Comparison of ENCODE assay signal across 2 cellular contexts in the genomic region with DNA sequence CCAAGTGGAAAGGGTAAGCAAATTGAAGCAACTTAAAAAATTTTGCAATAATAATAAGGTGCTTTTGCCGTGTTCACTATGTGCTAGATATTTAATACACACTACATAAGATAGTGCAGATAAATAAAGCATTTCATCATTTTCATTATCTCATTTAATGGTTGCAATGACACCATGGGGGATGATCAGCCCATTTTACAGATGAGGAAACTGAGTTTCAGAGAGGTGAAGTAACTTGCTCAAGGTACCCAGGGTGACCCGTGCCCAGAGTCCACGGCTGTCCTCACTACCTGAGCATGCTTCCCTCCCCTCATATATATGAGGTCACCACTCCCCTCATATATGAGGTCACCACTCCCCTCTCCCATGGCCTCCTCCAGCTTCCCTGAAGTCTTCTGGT.
TF ChIP-seq lines count a peak whose summit lies in the region.

No MANE protein-coding gene starts in this region.

TF ChIP-seq in K562, 482 proteins besides CTCF, POLR2A, EP300 and RAD21 (continues in another document):
- TF ChIP-seq LEF1 (IDR thresholded peaks at IDR 0.05) (no peak), CBX1 (IDR thresholded peaks at IDR 0.05; ENCODE audit: low read depth) (peak; percentile 63; the same call in 1 of the 2 replicates), CHD4 (IDR thresholded peaks at IDR 0.05; ENCODE audit: insufficient read depth, insufficient replicate concordance, low read depth, low read length, poor library complexity, severe bottlenecking) (peak; percentile 51), TARDBP (IDR thresholded peaks at IDR 0.05) (no peak), RCOR1 (IDR thresholded peaks at IDR 0.05; ENCODE audit: borderline replicate concordance in 1 of 2, low read depth in 2 of 2, low read length in 2 of 2) (peak in 1 of 2 experiments; percentile 51; a peak in 1 of 4 replicates), KDM1A (IDR thresholded peaks at IDR 0.05) (peak in 1 of 2 experiments; percentile 62; a peak in 2 of 4 replicates), ZNF263 (CRISPR knock-in tag; IDR thresholded peaks at IDR 0.05; ENCODE audit: borderline replicate concordance) (no peak), BCOR (IDR thresholded peaks at IDR 0.05) (peak; percentile 89), CEBPG (CRISPR knock-in tag; IDR thresholded peaks at IDR 0.05) (no peak), CEBPG (tag; conservative IDR thresholded peaks at IDR 0.05 in 1 of 2, IDR thresholded peaks at IDR 0.05 in 1 of 2) (0 out of 4 replicates have a peak, but pooled peaks of 1 of the 2 experiments have one; percentile 27), FOSL1 (tag; conservative IDR thresholded peaks at IDR 0.05) (no peak), LCOR (CRISPR knock-in tag; IDR thresholded peaks at IDR 0.05) (no peak), ZFX (CRISPR knock-in tag; IDR thresholded peaks at IDR 0.05) (no peak), MTA1 (IDR thresholded peaks at IDR 0.05; ENCODE audit: borderline replicate concordance) (no peak), MCM5 (IDR thresholded peaks at IDR 0.05; ENCODE audit: low read depth) (no peak), MCM2 (IDR thresholded peaks at IDR 0.05; ENCODE audit: low read depth) (no peak), SMARCA5 (IDR thresholded peaks at IDR 0.05) (0 out of 2 replicates have a peak, but pooled peaks have one; percentile 50), TRIM28 (IDR thresholded peaks at IDR 0.05) (no peak), ZSCAN29 (IDR thresholded peaks at IDR 0.05) (no peak), ADNP (tag; IDR thresholded peaks at IDR 0.05) (peak; percentile 90), MTA2 (IDR thresholded peaks at IDR 0.05; ENCODE audit: low read depth) (no peak), ELF2 (CRISPR knock-in tag; IDR thresholded peaks at IDR 0.05) (no peak), ZNF311 (CRISPR knock-in tag; IDR thresholded peaks at IDR 0.05) (no peak), RBM17 (IDR thresholded peaks at IDR 0.05; ENCODE audit: borderline replicate concordance, low read depth, low read length) (no peak), RBM22 (IDR thresholded peaks at IDR 0.05; ENCODE audit: low read depth, low read length, poor library complexity, severe bottlenecking) (no peak), RBM25 (IDR thresholded peaks at IDR 0.05; ENCODE audit: low read depth, low read length, severe bottlenecking) (peak; percentile 97), SMAD4 (CRISPR knock-in tag; conservative IDR thresholded peaks at IDR 0.05) (no peak), SMAD3 (CRISPR knock-in tag; conservative IDR thresholded peaks at IDR 0.05) (no peak), NFYB (IDR thresholded peaks at IDR 0.05; ENCODE audit: extremely low read depth, insufficient read length) (no peak), FOXP1 (CRISPR knock-in tag; IDR thresholded peaks at IDR 0.05) (no peak), CREB1 (IDR thresholded peaks at IDR 0.05) (no peak), CREB1 (CRISPR knock-in tag; IDR thresholded peaks at IDR 0.05) (no peak)
- TF ChIP-seq, protein P1, sequence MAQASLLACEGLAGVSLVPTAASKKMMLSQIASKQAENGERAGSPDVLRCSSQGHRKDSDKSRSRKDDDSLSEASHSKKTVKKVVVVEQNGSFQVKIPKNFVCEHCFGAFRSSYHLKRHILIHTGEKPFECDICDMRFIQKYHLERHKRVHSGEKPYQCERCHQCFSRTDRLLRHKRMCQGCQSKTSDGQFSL (CRISPR knock-in tag; IDR thresholded peaks at IDR 0.05): peak; percentile 65; the same call in 1 of the 2 replicates
- TF ChIP-seq, protein P1 (tag; IDR thresholded peaks at IDR 0.05): no peak
- TF ChIP-seq, protein P2, sequence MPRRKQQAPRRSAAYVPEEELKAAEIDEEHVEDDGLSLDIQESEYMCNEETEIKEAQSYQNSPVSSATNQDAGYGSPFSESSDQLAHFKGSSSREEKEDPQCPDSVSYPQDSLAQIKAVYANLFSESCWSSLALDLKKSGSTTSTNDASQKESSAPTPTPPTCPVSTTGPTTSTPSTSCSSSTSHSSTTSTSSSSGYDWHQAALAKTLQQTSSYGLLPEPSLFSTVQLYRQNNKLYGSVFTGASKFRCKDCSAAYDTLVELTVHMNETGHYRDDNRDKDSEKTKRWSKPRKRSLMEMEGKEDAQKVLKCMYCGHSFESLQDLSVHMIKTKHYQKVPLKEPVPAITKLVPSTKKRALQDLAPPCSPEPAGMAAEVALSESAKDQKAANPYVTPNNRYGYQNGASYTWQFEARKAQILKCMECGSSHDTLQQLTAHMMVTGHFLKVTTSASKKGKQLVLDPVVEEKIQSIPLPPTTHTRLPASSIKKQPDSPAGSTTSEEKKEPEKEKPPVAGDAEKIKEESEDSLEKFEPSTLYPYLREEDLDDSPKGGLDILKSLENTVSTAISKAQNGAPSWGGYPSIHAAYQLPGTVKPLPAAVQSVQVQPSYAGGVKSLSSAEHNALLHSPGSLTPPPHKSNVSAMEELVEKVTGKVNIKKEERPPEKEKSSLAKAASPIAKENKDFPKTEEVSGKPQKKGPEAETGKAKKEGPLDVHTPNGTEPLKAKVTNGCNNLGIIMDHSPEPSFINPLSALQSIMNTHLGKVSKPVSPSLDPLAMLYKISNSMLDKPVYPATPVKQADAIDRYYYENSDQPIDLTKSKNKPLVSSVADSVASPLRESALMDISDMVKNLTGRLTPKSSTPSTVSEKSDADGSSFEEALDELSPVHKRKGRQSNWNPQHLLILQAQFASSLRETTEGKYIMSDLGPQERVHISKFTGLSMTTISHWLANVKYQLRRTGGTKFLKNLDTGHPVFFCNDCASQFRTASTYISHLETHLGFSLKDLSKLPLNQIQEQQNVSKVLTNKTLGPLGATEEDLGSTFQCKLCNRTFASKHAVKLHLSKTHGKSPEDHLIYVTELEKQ (CRISPR knock-in tag; IDR thresholded peaks at IDR 0.05): no peak

TF ChIP-seq in H1, 55 proteins besides CTCF, POLR2A, EP300 and RAD21:
- TF ChIP-seq KDM1A (IDR thresholded peaks at IDR 0.05; ENCODE audit: borderline replicate concordance, low read length) (peak; percentile 52; the same call in 1 of the 2 replicates), SP2 (IDR thresholded peaks at IDR 0.05; ENCODE audit: low read length) (no peak)
TF ChIP-seq in H1: peak in this region for 1.
